Comparison of ENCODE assay signal across 7 cellular contexts in the genomic region with DNA sequence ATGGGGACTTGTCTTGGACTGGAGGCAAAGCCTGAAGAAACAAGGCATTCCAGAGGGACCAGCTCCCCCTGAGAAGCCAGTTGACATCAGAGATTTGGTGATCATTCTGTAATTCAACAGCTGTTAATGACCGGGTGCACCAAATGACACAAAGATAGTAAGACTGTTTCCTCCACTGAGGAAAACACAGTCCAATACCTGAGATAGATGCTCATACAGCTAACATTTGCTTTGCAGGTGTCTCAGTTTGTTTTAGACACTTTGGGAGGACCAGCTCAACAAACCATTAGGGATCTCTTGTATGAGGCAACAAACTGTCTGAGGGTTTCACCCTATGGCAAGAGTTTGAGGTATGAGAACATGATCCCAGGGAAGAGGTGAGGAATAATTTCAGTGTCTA.
"Had no signal": no experiment of that assay in that cellular context is flagged by ENCODE, and none has a peak within 500 bp of the region (broad histone marks: within the 10 kb centered on the region; RNA-seq: fewer than 3 reads in every experiment).

No MANE protein-coding gene starts in this region.

- H3K4me3 ChIP-seq: GM12878 had no signal

- ATAC-seq: GM12878 had no signal

- DNase-seq: GDM1, GF-D8 had no signal

- FAIRE-seq: G401.6, GM12878, GM12891, GM18507, GM19239 had no signal
